In the genomic region with DNA sequence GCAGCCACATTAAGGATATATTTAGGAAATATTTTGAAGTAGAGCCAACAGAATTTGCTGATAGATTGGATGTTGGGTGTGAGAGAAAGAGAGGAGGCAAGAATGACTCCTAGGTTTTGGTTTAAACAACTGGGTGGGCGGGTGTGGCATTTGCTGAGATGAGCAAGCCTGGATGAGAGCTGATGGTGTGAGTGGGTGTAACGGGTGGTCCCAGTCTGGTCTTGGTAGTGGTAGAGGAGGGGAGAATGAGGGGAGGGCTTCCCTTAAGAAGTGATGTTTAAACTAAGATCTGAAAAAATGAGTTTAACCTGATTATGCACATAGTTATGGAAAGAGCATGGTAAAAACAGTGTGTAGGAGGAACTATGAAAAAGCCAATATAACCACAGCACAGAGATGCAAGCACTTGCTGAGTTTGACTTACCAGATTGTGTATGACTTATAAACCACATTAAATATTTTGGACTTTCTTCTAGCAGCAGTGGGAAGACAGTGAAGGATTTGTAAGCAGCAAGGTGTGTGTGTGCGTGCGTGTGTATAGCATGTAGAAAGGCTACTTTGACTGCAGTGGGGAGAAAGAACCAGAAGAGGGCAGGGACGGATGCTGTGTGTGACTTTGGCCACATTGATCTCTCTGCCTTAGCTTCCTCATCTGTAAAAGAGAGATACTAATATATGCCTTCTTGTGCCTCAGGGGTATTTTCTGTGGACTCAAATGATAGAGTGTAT, we compare ENCODE assay signal across 8 cellular contexts.
A peak's percentile ranks its signal among the peaks of the same experiment; 100 is the strongest.
DNase-seq lines count a peak whose midpoint lies in the region; ATAC-seq, FAIRE-seq and TF ChIP-seq lines count a peak whose summit lies in the region.

No MANE protein-coding gene starts in this region.

- FAIRE-seq in GM19239 (lab: Jason Lieb, UNC) = peak; percentile 37
- no peak for FAIRE-seq in RCC 7860 (lab: Jason Lieb, UNC)

- H3K4me3 ChIP-seq in fibroblast of mammary gland (ENCODE audit: control insufficient read depth, low read depth, low read length) = no peak overlapping the region

- in situ Hi-C loops in ACHN (cut with HindIII; ENCODE audit: low pct_ligation_motif_present, low pct_unique_long_range_greater_than_20kb, low sequenced_read_pairs) = no loop called here

- DNase-seq in COLO668 (lab: John Stamatoyannopoulos, UW; ENCODE audit: unreplicated experiment) (peak; percentile 14), GM19239 (ENCODE audit: insufficient read length, low spot score) (no peak), RCC 7860 (ENCODE audit: low spot score) (peak; percentile 7), fibroblast of mammary gland (ENCODE audit: low read depth) (peak; percentile 15), ACHN (no peak)

- peak; percentile 27 for TF ChIP-seq CTCF in fibroblast of mammary gland (conservative IDR thresholded peaks at IDR 0.05; ENCODE audit: control insufficient read depth, insufficient read depth, low read depth, low read length)

- no peak for ATAC-seq in HG02798 (IDR thresholded peaks at IDR 0.05; ENCODE audit: poor library complexity, unreplicated experiment)
- ATAC-seq in GM21381 (IDR thresholded peaks at IDR 0.05; ENCODE audit: unreplicated experiment) = no peak
- no peak for ATAC-seq in HG03039 (IDR thresholded peaks at IDR 0.05; ENCODE audit: unreplicated experiment)

Comparison
In these comparisons a context has a peak if more than half of its experiments do, and no peak if none do; other contexts are left out.
1. DNase-seq: peak in COLO668 (single experiment), RCC 7860 (single experiment) and fibroblast of mammary gland (single experiment); none in GM19239 (single experiment) and ACHN (single experiment).